In genomic region chr1:24277420-24278169, GRCh38 we compare ENCODE assay signal across 12 cellular contexts. TPM values are rescaled to one million over a fixed set of nuclear protein-coding genes. Genes with fewer than 3 reads are reported as not detected.
DNase-seq lines count a peak whose midpoint lies in the region; ATAC-seq and TF ChIP-seq lines count a peak whose summit lies in the region.
"Had no signal": no experiment of that assay in that cellular context is flagged by ENCODE, and none has a peak within 500 bp of the region (broad histone marks: within the 10 kb centered on the region; RNA-seq: fewer than 3 reads in every experiment).

No MANE protein-coding gene starts in this region.

- no peak for TF ChIP-seq CTCF in cardiac fibroblast (IDR thresholded peaks at IDR 0.05; ENCODE audit: low read depth, low read length)

- H3K27ac ChIP-seq in right cardiac atrium (ENCODE audit: low read length) = no peak overlapping the region
- no peak overlapping the region for H3K27ac ChIP-seq in SJCRH30
- H3K27ac ChIP-seq: epithelial cell of prostate, parathyroid adenoma, vagina had no signal

- H3K4me1 ChIP-seq in right cardiac atrium (ENCODE audit: control insufficient read depth, insufficient read depth, low read length) = no peaks in the 10 kb centered on the region
- H3K4me1 ChIP-seq in SJCRH30 = no peaks in the 10 kb centered on the region
- H3K4me1 ChIP-seq: parathyroid adenoma, vagina had no signal

- peak; percentile 26 to 56 for ATAC-seq in right cardiac atrium
- ATAC-seq in Right ventricle myocardium inferior = no peak

- WGBS in right cardiac atrium = 51% methylated on average over 12 of the region's 12 CpGs

- H3K4me3 ChIP-seq in right cardiac atrium (ENCODE audit: low read length) (no peak overlapping the region), cardiac fibroblast (replicated peaks in 1 of 2; ENCODE audit: low read depth in 2 of 2, low read length in 2 of 2) (no peak overlapping the region), SJCRH30 (no peak overlapping the region)
- H3K4me3 ChIP-seq: vagina had no signal

- H3K36me3 ChIP-seq in SJCRH30 = no peaks in the 10 kb centered on the region
- H3K36me3 ChIP-seq: vagina had no signal

- no peaks in the 10 kb centered on the region for H3K9me3 ChIP-seq in right cardiac atrium (ENCODE audit: control insufficient read depth, low read length)
- no peaks in the 10 kb centered on the region for H3K9me3 ChIP-seq in SJCRH30 (replicated peaks)
- H3K9me3 ChIP-seq: vagina had no signal

- intact Hi-C loops in right cardiac atrium (cut with DNase I) (no loop called here), Right ventricle myocardium inferior (cut with DNase I) (no loop called here)

- DNase-seq in right cardiac atrium (no peak), Right ventricle myocardium inferior (ENCODE audit: missing footprints) (no peak), NCI-H460 (ENCODE audit: extremely low read depth, low read depth) (peak; percentile 93), cardiac fibroblast (ENCODE audit: low read depth in 2 of 2) (peak; percentile 57 to 89), stromal cell of bone marrow (ENCODE audit: low read depth) (peak; percentile 77), SJCRH30 (no peak), globus pallidus (ENCODE audit: low spot score) (no peak), DMS53 (lab: John Stamatoyannopoulos, UW) (no peak)

- H3K27me3 ChIP-seq in right cardiac atrium (ENCODE audit: control insufficient read depth, insufficient read depth) (no peaks in the 10 kb centered on the region), SJCRH30 (no peaks in the 10 kb centered on the region)
- H3K27me3 ChIP-seq: vagina had no signal

RNA-seq across cellular contexts. Expression of gene GRHL3, which starts 41.6 kb away (rescaled TPM):
- total RNA-seq in right cardiac atrium (1 to 10 TPM in 1 of 4 donors, under 1 TPM in 2, not detected in 1; 0.39 to 1.7 (median 0.85) TPM), Right ventricle myocardium inferior (not detected)
- not detected for polyA plus RNA-seq in right cardiac atrium
- total RNA-seq in NCI-H460 (2014; rRNA removed; shearing (Covaris generic)) = 3.1 and 3.3 TPM in 2 replicates
- 2.8 and 3.3 TPM in 2 replicates for polyA plus RNA-seq in NCI-H460 (2014; cell fraction: nucleus; rRNA removed)
- not detected in 2 replicates for total RNA-seq in SJCRH30 (2014; rRNA removed; shearing (Covaris generic))
- polyA plus RNA-seq: CD14-positive monocyte had no signal

Comparison
In these comparisons a context has a peak if more than half of its experiments do, and no peak if none do; other contexts are left out.
1. DNase-seq: peak in NCI-H460 (single experiment), cardiac fibroblast (2 of 2) and stromal cell of bone marrow (single experiment); none in right cardiac atrium (0 of 3), Right ventricle myocardium inferior (single experiment), SJCRH30 (0 of 2), globus pallidus (single experiment) and DMS53 (single experiment).